8 cellular contexts compared by ENCODE assay signal in the genomic region with DNA sequence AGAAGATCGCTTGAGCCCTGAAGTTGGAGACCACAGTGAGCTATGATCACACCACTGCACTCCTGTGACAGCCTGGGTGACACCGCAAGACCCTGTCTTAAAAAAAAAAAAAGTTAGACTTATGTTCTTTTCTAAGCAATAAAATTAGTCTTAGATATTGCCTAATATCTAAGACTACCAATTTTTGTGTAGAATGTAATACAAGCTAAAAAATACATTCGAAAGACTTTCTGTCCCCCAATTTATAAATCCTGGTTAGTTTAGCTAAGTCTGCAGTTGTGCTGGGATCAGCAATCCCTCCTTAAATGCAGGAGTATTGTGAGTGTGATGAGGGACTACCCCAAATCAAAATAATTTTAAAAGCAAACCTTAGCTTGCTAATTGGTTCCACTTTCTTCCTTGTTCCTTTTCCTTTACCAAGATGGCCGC. TPM values are rescaled to one million over a fixed set of nuclear protein-coding genes. Genes with fewer than 3 reads are reported as not detected.
DNase-seq lines count a peak whose midpoint lies in the region; ATAC-seq and TF ChIP-seq lines count a peak whose summit lies in the region.

No MANE protein-coding gene starts in this region.

- no peak for TF ChIP-seq CTCF in cardiac muscle cell (IDR thresholded peaks at IDR 0.05; ENCODE audit: low read depth, low read length)
- no peak for TF ChIP-seq CTCF in body of pancreas (IDR thresholded peaks at IDR 0.05)
- no peak for TF ChIP-seq CTCF in upper lobe of right lung (IDR thresholded peaks at IDR 0.05)

- 59 to 69% methylated on average over 4 of the region's 4 CpGs for WGBS in body of pancreas, 2 donors
- WGBS in mesodermal cell (ENCODE audit: insufficient coverage in 2 of 2), 2 experiments: 0 to 100% methylated on average over 1 of the region's 4 CpGs

- intact Hi-C loops in left cardiac atrium (cut with DNase I): no loop called here
- intact Hi-C loops in body of pancreas (cut with DNase I): loop anchor here (10.0 kb wide), 3 partner anchors 156 to 506 kb away; a partner anchor contains a TSS
- intact Hi-C loops in upper lobe of right lung (cut with DNase I): no loop called here

- no peak for DNase-seq in cardiac muscle cell (ENCODE audit: low read depth in 1 of 2, low spot score in 1 of 2)
- DNase-seq in left cardiac atrium: no peak
- DNase-seq in body of pancreas: no peak
- no peak for DNase-seq in upper lobe of right lung
- no peak for DNase-seq in AML-193 (lab: John Stamatoyannopoulos, UW)

- H3K9me3 ChIP-seq in cardiac muscle cell (ENCODE audit: low read depth) (no peaks in the 10 kb centered on the region), body of pancreas (no peaks in the 10 kb centered on the region), mesodermal cell (ENCODE audit: control insufficient read depth, low read length) (no peaks in the 10 kb centered on the region), upper lobe of right lung (no peaks in the 10 kb centered on the region)

- ATAC-seq in left cardiac atrium (no peak), body of pancreas (no peak), upper lobe of right lung (no peak), GM18909 (IDR thresholded peaks at IDR 0.05; ENCODE audit: poor library complexity, unreplicated experiment) (no peak), HG03521 (IDR thresholded peaks at IDR 0.05; ENCODE audit: unreplicated experiment) (no peak)

- peaks cover 10% of the 10 kb centered on the region for H3K4me1 ChIP-seq in cardiac muscle cell (ENCODE audit: low read depth)
- H3K4me1 ChIP-seq in body of pancreas: peaks cover 27% of the 10 kb centered on the region
- H3K4me1 ChIP-seq in mesodermal cell (ENCODE audit: control insufficient read depth, insufficient read depth, low read length, poor library complexity, severe bottlenecking): no peaks in the 10 kb centered on the region
- peaks cover 17% of the 10 kb centered on the region for H3K4me1 ChIP-seq in upper lobe of right lung

- no peak for TF ChIP-seq POLR2A in body of pancreas (IDR thresholded peaks at IDR 0.05)

- H3K27ac ChIP-seq in cardiac muscle cell: peak overlapping the region; percentile 55
- H3K27ac ChIP-seq in body of pancreas: peak overlapping the region; percentile 77 to 89 (median 87)
- H3K27ac ChIP-seq in mesodermal cell (ENCODE audit: low read depth, low read length, severe bottlenecking): no peak overlapping the region
- peak overlapping the region; percentile 95 for H3K27ac ChIP-seq in upper lobe of right lung

- H3K36me3 ChIP-seq in cardiac muscle cell: peaks cover 9% of the 10 kb centered on the region
- H3K36me3 ChIP-seq in body of pancreas (replicated peaks in 1 of 2; ENCODE audit: insufficient read depth in 1 of 2, low read depth in 2 of 2): no peaks in the 10 kb centered on the region
- H3K36me3 ChIP-seq in mesodermal cell (ENCODE audit: control insufficient read depth, insufficient read depth, low read length): peaks cover 27% of the 10 kb centered on the region
- peaks cover 19% of the 10 kb centered on the region for H3K36me3 ChIP-seq in upper lobe of right lung

- H3K4me3 ChIP-seq in cardiac muscle cell (peak overlapping the region; percentile 78), body of pancreas (no peak overlapping the region), mesodermal cell (ENCODE audit: extremely low read depth, insufficient read depth, low read length, poor library complexity, severe bottlenecking) (peak overlapping the region; percentile 79), upper lobe of right lung (peak overlapping the region; percentile 73)

- peaks cover 26% of the 10 kb centered on the region for H3K27me3 ChIP-seq in cardiac muscle cell
- H3K27me3 ChIP-seq in body of pancreas: no peaks in the 10 kb centered on the region
- H3K27me3 ChIP-seq in upper lobe of right lung: no peaks in the 10 kb centered on the region

RNA-seq across cellular contexts. Expression of a gene that starts 0.4 kb away (rescaled TPM):
- total RNA-seq in cardiac muscle cell (24.8 and 31.9 TPM in 2 replicates), left cardiac atrium (10 to 100 TPM; 31.1 to 33.5 TPM), body of pancreas (10 to 100 TPM in 1 of 2 donors, 1 to 10 TPM in 1; 9.2 to 10.4 TPM), upper lobe of right lung (29.9 TPM)
- 35.7 and 49.3 TPM in 2 replicates for polyA plus RNA-seq in cardiac muscle cell
- 50.2 TPM for polyA plus RNA-seq in mesodermal cell (2013, experiment 1 of 2)
- polyA plus RNA-seq in mesodermal cell (2013, experiment 2 of 2): 51.7 TPM

RNA-seq across cellular contexts. Expression of a gene that starts 44.4 kb away (rescaled TPM):
- 0.18 TPM in 1 of 2 replicates, not detected in the other for total RNA-seq in cardiac muscle cell
- polyA plus RNA-seq in cardiac muscle cell: not detected in 2 replicates
- not detected for total RNA-seq in left cardiac atrium
- total RNA-seq in body of pancreas: not detected
- polyA plus RNA-seq in mesodermal cell (2013, experiment 1 of 2): not detected
- not detected for polyA plus RNA-seq in mesodermal cell (2013, experiment 2 of 2)
- total RNA-seq in upper lobe of right lung: not detected

RNA-seq across cellular contexts. Expression of a gene that starts 48.5 kb away (rescaled TPM):
- total RNA-seq in cardiac muscle cell (15.2 and 16.9 TPM in 2 replicates), left cardiac atrium (10 to 100 TPM; 12.5 to 13.7 TPM), body of pancreas (10 to 100 TPM; 10.9 to 13.7 TPM), upper lobe of right lung (17.9 TPM)
- polyA plus RNA-seq in cardiac muscle cell: 22.2 and 31.6 TPM in 2 replicates
- polyA plus RNA-seq in mesodermal cell (2013, experiment 1 of 2): 30.1 TPM
- polyA plus RNA-seq in mesodermal cell (2013, experiment 2 of 2): 30.8 TPM

Comparison
In these comparisons a context has a peak if more than half of its experiments do, and no peak if none do; other contexts are left out.
1. H3K4me3 ChIP-seq: peak in cardiac muscle cell (single experiment), mesodermal cell (single experiment) and upper lobe of right lung (single experiment); none in body of pancreas (0 of 2).